In genomic region chr20:36541227-36542018, GRCh38 we compare ENCODE assay signal across 8 cellular contexts. TPM values are rescaled to one million over a fixed set of nuclear protein-coding genes. Genes with fewer than 3 reads are reported as not detected.
A peak's percentile ranks its signal among the peaks of the same experiment; 100 is the strongest.
DNase-seq lines count a peak whose midpoint lies in the region; ATAC-seq, FAIRE-seq and TF ChIP-seq lines count a peak whose summit lies in the region.

Gene MYL9, plus strand, starts transcription at chr20:36541519. Its CDS starts 3,366 bp downstream, at chr20:36544885.

- no peak for FAIRE-seq in kidney (lab: Jason Lieb, UNC)

- H3K4me1 ChIP-seq in kidney (ENCODE audit: control insufficient read depth in 1 of 2, insufficient read depth in 1 of 2, low read depth in 1 of 2, low read length in 2 of 2): peaks cover 22 to 24% of the 10 kb centered on the region in 2 donors

- no peak for ATAC-seq in GM21423 (IDR thresholded peaks at IDR 0.05; ENCODE audit: unreplicated experiment)
- no peak for ATAC-seq in GM21360 (IDR thresholded peaks at IDR 0.05; ENCODE audit: unreplicated experiment)

- H3K4me3 Mint-ChIP-seq in chondrocyte (ENCODE audit: unreplicated experiment): peak within 1 kb of the TSS; percentile 89

- TF ChIP-seq CTCF in chondrocyte (IDR thresholded peaks at IDR 0.05) (no peak), kidney (IDR thresholded peaks at IDR 0.05; ENCODE audit: borderline replicate concordance, extremely low read depth, insufficient read depth) (no peak)

- intact Hi-C loops in kidney (cut with DNase I): no loop called here

- peak within 1 kb of the TSS; percentile 93 for H3K27ac Mint-ChIP-seq in chondrocyte (ENCODE audit: unreplicated experiment)

- H3K36me3 Mint-ChIP-seq in chondrocyte (ENCODE audit: low read depth): peaks cover 13% of the 10 kb centered on the region

- peak; percentile 7 for DNase-seq in stimulated activated CD4-positive, alpha-beta T cell treated with anti-CD3 and anti-CD28 coated beads, Interleukin-12 subunit alpha, Interleukin-12 subunit beta, amount 100 ng/mL, for 4 hours
- no peak for DNase-seq in stimulated activated CD4-positive, alpha-beta T cell treated with anti-CD3 and anti-CD28 coated beads, Interleukin-1b, Interleukin-23, amount 100 ng/mL, for 48 hours
- DNase-seq in chondrocyte (ENCODE audit: low spot score): no peak
- DNase-seq in kidney: peak; percentile 98
- DNase-seq in stimulated activated CD8-positive, alpha-beta memory T cell treated with anti-CD3 and anti-CD28 coated beads, Interleukin-4, amount 100 ng/mL, for 48 hours: peak; percentile 39
- no peak for DNase-seq in H4 (ENCODE audit: low spot score)

- H3K4me1 Mint-ChIP-seq in chondrocyte (ENCODE audit: low read depth): peaks cover 70% of the 10 kb centered on the region

- peak within 1 kb of the TSS; percentile 91 to 94 for H3K27ac ChIP-seq in kidney (ENCODE audit: low read depth in 2 of 2, low read length in 2 of 2)

- no peaks in the 10 kb centered on the region for H3K9me3 ChIP-seq in kidney (ENCODE audit: control insufficient read depth in 1 of 2, low read length in 2 of 2)

- peak within 1 kb of the TSS; percentile 64 to 72 for H3K4me3 ChIP-seq in kidney (ENCODE audit: low read length in 2 of 2)

- no peaks in the 10 kb centered on the region for H3K27me3 Mint-ChIP-seq in chondrocyte (ENCODE audit: low read depth)

- H3K36me3 ChIP-seq in kidney (ENCODE audit: control insufficient read depth in 1 of 2, insufficient read depth in 2 of 2, low read length in 2 of 2): no peaks in the 10 kb centered on the region

- H3K9me3 Mint-ChIP-seq in chondrocyte (ENCODE audit: low read depth): no peaks in the 10 kb centered on the region

- peak within 1 kb of the TSS; percentile 65 to 75 for H3K9ac ChIP-seq in kidney (ENCODE audit: low read length in 2 of 2)

RNA-seq across cellular contexts. Expression of gene MYL9, which starts in this region (rescaled TPM):
- 237 to 1,930 TPM (median 1,885 TPM) in 3 replicates for total RNA-seq in chondrocyte
- 294 TPM for total RNA-seq in kidney
- 576 TPM for polyA plus RNA-seq in kidney (ENCODE audit: insufficient read depth, low read depth, low replicate concordance)
- total RNA-seq in H4 (2014; rRNA removed; shearing (Covaris generic)): not detected in 2 replicates

Comparison
In these comparisons a context has a peak if more than half of its experiments do, and no peak if none do; other contexts are left out.
1. RNA of gene MYL9 (total RNA-seq): 237 to 1,930 TPM in chondrocyte and 294 TPM in kidney (single experiment); not detected in H4; every median in the first group is over 100 times any median in the second.
2. DNase-seq: peak in stimulated activated CD4-positive, alpha-beta T cell treated with anti-CD3 and anti-CD28 coated beads, Interleukin-12 subunit alpha, Interleukin-12 subunit beta, amount 100 ng/mL, for 4 hours (single experiment), kidney (single experiment) and stimulated activated CD8-positive, alpha-beta memory T cell treated with anti-CD3 and anti-CD28 coated beads, Interleukin-4, amount 100 ng/mL, for 48 hours (single experiment); none in stimulated activated CD4-positive, alpha-beta T cell treated with anti-CD3 and anti-CD28 coated beads, Interleukin-1b, Interleukin-23, amount 100 ng/mL, for 48 hours (single experiment), chondrocyte (single experiment) and H4 (single experiment).